8 cellular contexts compared by ENCODE assay signal in the genomic region with DNA sequence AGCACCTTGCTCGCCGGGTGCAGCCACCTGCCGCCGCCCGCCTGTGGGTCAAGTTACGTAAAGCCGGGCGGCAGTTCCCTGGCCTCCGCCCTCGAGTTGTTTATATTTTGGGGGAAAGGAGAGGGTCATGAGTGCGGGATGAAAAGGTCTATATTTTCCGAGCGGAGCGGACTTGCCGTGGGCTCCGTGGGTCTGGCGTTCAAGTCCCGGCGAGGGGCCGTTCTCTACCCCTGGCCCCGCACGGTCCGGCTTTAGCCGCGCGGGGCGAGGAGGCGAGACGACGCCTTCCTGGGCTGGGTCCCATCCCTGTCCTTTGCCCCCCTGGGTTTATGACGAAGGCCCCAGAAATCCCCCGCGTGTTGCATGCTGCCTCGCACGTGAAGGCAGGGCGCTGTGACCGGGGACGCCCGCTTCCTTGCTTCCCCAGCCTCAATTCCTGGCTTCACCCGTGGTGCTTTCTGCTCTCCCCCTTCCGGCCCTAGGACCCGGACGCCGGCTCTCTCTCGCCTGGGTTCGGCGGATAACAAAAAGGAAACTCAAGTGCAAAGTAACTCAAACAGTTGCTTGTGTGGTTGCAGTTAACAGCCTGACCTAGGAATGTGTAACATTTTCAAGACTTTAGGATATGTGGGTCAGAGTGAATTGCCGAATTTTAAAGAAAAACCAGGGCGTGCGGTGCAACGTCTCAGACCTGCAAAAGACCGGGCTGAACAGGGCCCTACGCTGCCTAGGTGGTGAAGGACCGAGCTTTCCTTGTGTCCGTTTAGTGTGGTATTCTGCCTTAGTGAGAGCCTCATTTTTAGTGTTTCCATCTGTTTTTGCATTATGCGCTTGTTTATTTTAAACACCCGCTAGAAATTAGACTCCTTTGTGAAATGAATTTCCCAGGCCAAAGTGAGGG. TPM values are rescaled to one million over a fixed set of nuclear protein-coding genes. Genes with fewer than 3 reads are reported as not detected.
A peak's percentile ranks its signal among the peaks of the same experiment; 100 is the strongest.
DNase-seq lines count a peak whose midpoint lies in the region; ATAC-seq and TF ChIP-seq lines count a peak whose summit lies in the region.

No MANE protein-coding gene starts in this region.

- H3K4me1 ChIP-seq in adipocyte (ENCODE audit: control insufficient read depth, insufficient read depth, low read length) (peaks cover 23% of the 10 kb centered on the region), right atrium auricular region (peaks cover 0 to 23% of the 10 kb centered on the region in 2 donors), rectal smooth muscle tissue (ENCODE audit: control insufficient read depth, insufficient read depth, low read length) (peaks cover 6% of the 10 kb centered on the region)

- H3K27me3 ChIP-seq in adipocyte (replicated peaks; ENCODE audit: control insufficient read depth, insufficient read depth, low read length), result no peaks in the 10 kb centered on the region
- no peaks in the 10 kb centered on the region for H3K27me3 ChIP-seq in right atrium auricular region
- H3K27me3 ChIP-seq in rectal smooth muscle tissue (ENCODE audit: control insufficient read depth, insufficient read depth, low read length), result no peaks in the 10 kb centered on the region

- peak; percentile 62 for DNase-seq in AG08396 (ENCODE audit: low spot score)
- DNase-seq in HK-2 (ENCODE audit: unreplicated experiment), result peak; percentile 19
- peak; percentile 37 for DNase-seq in T follicular helper cell (ENCODE audit: low read depth)
- peak; percentile 69 for DNase-seq in adipocyte (ENCODE audit: low read depth)
- DNase-seq in right atrium auricular region (ENCODE audit: low spot score), result no peak
- DNase-seq in DMS114 treated with DMSO at 0.1 percent for 48 hours (lab: John Stamatoyannopoulos, UW; ENCODE audit: unreplicated experiment), result no peak

- H3K36me3 ChIP-seq in adipocyte (ENCODE audit: control insufficient read depth, insufficient read depth, low read length, severe bottlenecking), result no peaks in the 10 kb centered on the region
- no peaks in the 10 kb centered on the region for H3K36me3 ChIP-seq in right atrium auricular region
- no peaks in the 10 kb centered on the region for H3K36me3 ChIP-seq in rectal smooth muscle tissue (ENCODE audit: control insufficient read depth, insufficient read depth, low read length)

- H3K9ac ChIP-seq in adipocyte (ENCODE audit: low read length) (peak overlapping the region; percentile 91), rectal smooth muscle tissue (ENCODE audit: low read length) (peak overlapping the region; percentile 62)

- TF ChIP-seq CTCF in right atrium auricular region (IDR thresholded peaks at IDR 0.05), result no peak

- H3K4me3 ChIP-seq in adipocyte (ENCODE audit: low read length) (peak overlapping the region; percentile 97), right atrium auricular region (peak overlapping the region; percentile 89 to 90), rectal smooth muscle tissue (ENCODE audit: low read length) (peak overlapping the region; percentile 97)

- ATAC-seq in GM19328 (IDR thresholded peaks at IDR 0.05; ENCODE audit: unreplicated experiment), result peak; percentile 7

- H3K9me3 ChIP-seq in adipocyte (ENCODE audit: control insufficient read depth, low read length) (no peaks in the 10 kb centered on the region), right atrium auricular region (no peaks in the 10 kb centered on the region)

- H3K27ac ChIP-seq in right atrium auricular region, result peak overlapping the region; percentile 92 to 96
- peak overlapping the region; percentile 89 for H3K27ac ChIP-seq in rectal smooth muscle tissue (ENCODE audit: low read depth, low read length)

RNA-seq across cellular contexts. Expression of a gene that starts 0.8 kb away (rescaled TPM):
- total RNA-seq in right atrium auricular region, result 10 to 100 TPM; 29.5 to 43.8 TPM

Comparison
In these comparisons a context has a peak if more than half of its experiments do, and no peak if none do; other contexts are left out.
1. DNase-seq: peak in AG08396 (single experiment), HK-2 (single experiment), T follicular helper cell (single experiment) and adipocyte (single experiment); none in right atrium auricular region (single experiment) and DMS114 treated with DMSO at 0.1 percent for 48 hours (single experiment).
2. Peak in every context shown above with its lines, with median percentiles within 50 percentile points of each other: H3K4me3 ChIP-seq.